Comparison of ENCODE assay signal across 11 cellular contexts in genomic region chr7:158702944-158703343, GRCh38. TPM values are rescaled to one million over a fixed set of nuclear protein-coding genes. Genes with fewer than 3 reads are reported as not detected.
DNase-seq lines count a peak whose midpoint lies in the region; ATAC-seq and TF ChIP-seq lines count a peak whose summit lies in the region.
"Had no signal": no experiment of that assay in that cellular context is flagged by ENCODE, and none has a peak within 500 bp of the region (broad histone marks: within the 10 kb centered on the region; RNA-seq: fewer than 3 reads in every experiment).

No MANE protein-coding gene starts in this region.

- ATAC-seq in activated CD8-positive, alpha-beta T cell treated with anti-CD3 and anti-CD28 coated beads for 36 hours, result no peak
- ATAC-seq in HG03097 (IDR thresholded peaks at IDR 0.05; ENCODE audit: low FRiP score, unreplicated experiment) (no peak), HG03039 (IDR thresholded peaks at IDR 0.05; ENCODE audit: unreplicated experiment) (no peak)

- CTCF ChIA-PET in activated CD8-positive, alpha-beta T cell treated with anti-CD3 and anti-CD28 coated beads for 36 hours (lab: Charles Lee), result no interaction called here

- no peak for TF ChIP-seq CTCF in activated CD8-positive, alpha-beta T cell treated with anti-CD3 and anti-CD28 coated beads for 36 hours (IDR thresholded peaks at IDR 0.05)
- no peak for TF ChIP-seq CTCF in mesothelial cell of epicardium (IDR thresholded peaks at IDR 0.05; ENCODE audit: unreplicated experiment)

- peaks cover 37% of the 10 kb centered on the region for H3K36me3 ChIP-seq in HUES6 (ENCODE audit: control insufficient read depth, insufficient read depth, low read length)
- H3K36me3 ChIP-seq: prostate gland had no signal

- H3K4me1 Mint-ChIP-seq in activated CD8-positive, alpha-beta T cell treated with anti-CD3 and anti-CD28 coated beads for 36 hours (ENCODE audit: low read depth), result peaks cover 37% of the 10 kb centered on the region
- peaks cover 18% of the 10 kb centered on the region for H3K4me1 Mint-ChIP-seq in mesothelial cell of epicardium

- peak overlapping the region; percentile 76 for H3K4me3 Mint-ChIP-seq in activated CD8-positive, alpha-beta T cell treated with anti-CD3 and anti-CD28 coated beads for 36 hours
- H3K4me3 Mint-ChIP-seq in mesothelial cell of epicardium, result peak overlapping the region; percentile 66

- peaks cover 4% of the 10 kb centered on the region for H3K9me3 Mint-ChIP-seq in activated CD8-positive, alpha-beta T cell treated with anti-CD3 and anti-CD28 coated beads for 36 hours
- peaks cover under 1% of the 10 kb centered on the region for H3K9me3 Mint-ChIP-seq in mesothelial cell of epicardium

- intact Hi-C loops in activated CD8-positive, alpha-beta T cell treated with anti-CD3 and anti-CD28 coated beads for 36 hours (cut with micrococcal nuclease), result loop anchor here (5.0 to 10.0 kb wide), 2 partner anchors 114 to 162 kb away; no protein-coding TSS in a partner anchor

- H3K4me1 ChIP-seq in HUES6 (ENCODE audit: control insufficient read depth, insufficient read depth, low read length), result peaks cover 27% of the 10 kb centered on the region
- H3K4me1 ChIP-seq: prostate gland had no signal

- POLR2A ChIA-PET in activated CD8-positive, alpha-beta T cell treated with anti-CD3 and anti-CD28 coated beads for 36 hours (lab: Charles Lee), result no interaction called here

- peak overlapping the region; percentile 5 for H3K9ac ChIP-seq in HUES6 (ENCODE audit: low read length)

- no peaks in the 10 kb centered on the region for H3K27me3 Mint-ChIP-seq in activated CD8-positive, alpha-beta T cell treated with anti-CD3 and anti-CD28 coated beads for 36 hours
- no peaks in the 10 kb centered on the region for H3K27me3 Mint-ChIP-seq in mesothelial cell of epicardium (ENCODE audit: low read depth)

- no peaks in the 10 kb centered on the region for H3K27me3 ChIP-seq in HUES6 (ENCODE audit: control insufficient read depth, insufficient read depth, low read length)
- H3K27me3 ChIP-seq: dorsolateral prefrontal cortex had no signal

- H3K36me3 Mint-ChIP-seq in activated CD8-positive, alpha-beta T cell treated with anti-CD3 and anti-CD28 coated beads for 36 hours (ENCODE audit: low read depth), result peaks cover 43% of the 10 kb centered on the region
- H3K36me3 Mint-ChIP-seq in mesothelial cell of epicardium, result peaks cover 7% of the 10 kb centered on the region

- H3K9me3 ChIP-seq in HUES6 (ENCODE audit: control insufficient read depth, insufficient read depth, low read depth, low read length), result peaks cover 8% of the 10 kb centered on the region
- H3K9me3 ChIP-seq: prostate gland had no signal

- DNase-seq in NCI-H2227 treated with DMSO at 0.1 percent for 48 hours (lab: John Stamatoyannopoulos, UW) (peak; percentile 12), NCI-H2227 (lab: John Stamatoyannopoulos, UW; ENCODE audit: unreplicated experiment) (no peak), mesothelial cell of epicardium (ENCODE audit: low spot score in 2 of 2, unreplicated experiment in 2 of 2) (no peak), 8988T (no peak)
- DNase-seq in activated CD8-positive, alpha-beta T cell treated with anti-CD3 and anti-CD28 coated beads for 36 hours, result no peak
- DNase-seq: dorsolateral prefrontal cortex, NCI-H82 had no signal

- H3K27ac ChIP-seq in HUES6 (ENCODE audit: low read depth, low read length), result no peak overlapping the region
- H3K27ac ChIP-seq: dorsolateral prefrontal cortex, prostate gland had no signal

- peak overlapping the region; percentile 99 for H3K4me3 ChIP-seq in HUES6 (ENCODE audit: low read depth, low read length)
- H3K4me3 ChIP-seq: prostate gland had no signal

- H3K27ac Mint-ChIP-seq in activated CD8-positive, alpha-beta T cell treated with anti-CD3 and anti-CD28 coated beads for 36 hours, result no peak overlapping the region
- no peak overlapping the region for H3K27ac Mint-ChIP-seq in mesothelial cell of epicardium

RNA-seq across cellular contexts. Expression of gene NCAPG2, which starts 1.7 kb away (rescaled TPM):
- 100 to 1,000 TPM; 108 to 113 TPM for total RNA-seq in activated CD8-positive, alpha-beta T cell treated with anti-CD3 and anti-CD28 coated beads for 36 hours
- 21.2 to 26.6 TPM (median 22.5 TPM) in 3 replicates for total RNA-seq in mesothelial cell of epicardium
